In genomic region chr12:111991946-111992345, GRCh38 we compare ENCODE assay signal across 14 cellular contexts. TPM values are rescaled to one million over a fixed set of nuclear protein-coding genes. Genes with fewer than 3 reads are reported as not detected.
A peak's percentile ranks its signal among the peaks of the same experiment; 100 is the strongest.
DNase-seq lines count a peak whose midpoint lies in the region; ATAC-seq and TF ChIP-seq lines count a peak whose summit lies in the region.
"Had no signal": no experiment of that assay in that cellular context is flagged by ENCODE, and none has a peak within 500 bp of the region (broad histone marks: within the 10 kb centered on the region; RNA-seq: fewer than 3 reads in every experiment).

No MANE protein-coding gene starts in this region.

- TF ChIP-seq POLR2A in IMR-90 (IDR thresholded peaks at IDR 0.05; ENCODE audit: low read depth, low read length) (no peak), upper lobe of left lung (IDR thresholded peaks at IDR 0.05) (no peak)

- no CpG with 5 or more reads among the region's 4 CpGs for WGBS in IMR-90 (ENCODE audit: extremely low coverage in 2 of 2, insufficient read length in 1 of 2), 2 experiments
- WGBS in upper lobe of left lung, 2 donors, result 95 to 99% methylated on average over 4 of the region's 4 CpGs

- no peak overlapping the region for H4K8ac ChIP-seq in IMR-90 (ENCODE audit: low read depth in 2 of 2, low read length in 2 of 2)

- H3K9me1 ChIP-seq in IMR-90 (ENCODE audit: insufficient read depth, low read length), result no peaks in the 10 kb centered on the region

- H3K36me3 ChIP-seq in CD8-positive, alpha-beta memory T cell (ENCODE audit: insufficient read depth, low read length), result no peaks in the 10 kb centered on the region
- H3K36me3 ChIP-seq in IMR-90 (ENCODE audit: control insufficient read depth, insufficient read depth, low read length) (no peaks in the 10 kb centered on the region), upper lobe of left lung (peaks cover 0 to 5% (median 0%) of the 10 kb centered on the region in 4 donors)
- H3K36me3 ChIP-seq in naive thymus-derived CD4-positive, alpha-beta T cell (ENCODE audit: control insufficient read depth in 2 of 3, insufficient read depth in 3 of 3, low read length in 3 of 3), result peaks cover 0 to 5% (median 0%) of the 10 kb centered on the region in 3 experiments
- H3K36me3 ChIP-seq: neural progenitor cell had no signal

- H3K4ac ChIP-seq in IMR-90 (ENCODE audit: low read depth, low read length), result no peak overlapping the region

- H2AK5ac ChIP-seq in IMR-90 (ENCODE audit: low read depth, low read length), result no peak overlapping the region

- no TSS peak for BruUV-seq in IMR-90 (replicated peaks; lab: Mats Ljungman, UMichigan)

- H3K56ac ChIP-seq in IMR-90 (ENCODE audit: extremely low read depth, insufficient read depth, low read length), result no peak overlapping the region

- no peak overlapping the region for H2BK20ac ChIP-seq in IMR-90 (ENCODE audit: low read depth, low read length)

- in situ Hi-C loops in IMR-90 (cut with MboI; ENCODE audit: low sequenced_read_pairs), result no loop called here

- CTCF ChIA-PET in CD8-positive, alpha-beta memory T cell (lab: Charles Lee), result interaction anchor here (0.7 to 14.4 kb wide), 5 partner anchors 11 to 51 kb away, joined by 3 to 129 read pairs (median 4); partner anchors contain the start of genes ERP29 and TMEM116
- CTCF ChIA-PET in IMR-90 (lab: Yijun Ruan, JAX), result no interaction called here
- CTCF ChIA-PET in naive thymus-derived CD4-positive, alpha-beta T cell (lab: Charles Lee), result interaction anchor here (1.0 to 1.4 kb wide), 2 partner anchors 9 to 22 kb away, joined by 6 to 7 read pairs; no protein-coding TSS in a partner anchor

- no peaks in the 10 kb centered on the region for H3K79me1 ChIP-seq in IMR-90 (ENCODE audit: low read depth in 1 of 2, low read length in 2 of 2)

- ATAC-seq in IMR-90 (ENCODE audit: low read depth) (peak; percentile 29), upper lobe of left lung (ENCODE audit: low FRiP score in 2 of 2) (no peak)
- no peak for ATAC-seq in naive thymus-derived CD4-positive, alpha-beta T cell
- ATAC-seq: right cardiac atrium had no signal

- POLR2A ChIA-PET in CD8-positive, alpha-beta memory T cell (lab: Charles Lee), result interaction anchor here (1.4 kb wide), 1 partner anchor 20 kb away, joined by 7 read pairs; no protein-coding TSS in a partner anchor
- POLR2A ChIA-PET in IMR-90 (lab: Charles Lee; ENCODE audit: unreplicated experiment), result no interaction called here
- POLR2A ChIA-PET in naive thymus-derived CD4-positive, alpha-beta T cell (lab: Charles Lee), result interaction anchor here (0.8 to 14.9 kb wide), 5 partner anchors 12 to 138 kb away, joined by 3 to 285 read pairs (median 3); partner anchors contain the start of genes ERP29 and TMEM116

- H3K4me1 Mint-ChIP-seq in CD8-positive, alpha-beta memory T cell, result peaks cover 58 to 80% (median 79%) of the 10 kb centered on the region in 3 donors
- peaks cover 51% of the 10 kb centered on the region for H3K4me1 Mint-ChIP-seq in activated naive CD8-positive, alpha-beta T cell treated with anti-CD3 and anti-CD28 coated beads for 36 hours
- H3K4me1 Mint-ChIP-seq in naive thymus-derived CD4-positive, alpha-beta T cell, result peaks cover 40 to 77% (median 67%) of the 10 kb centered on the region in 7 donors
- H3K4me1 Mint-ChIP-seq: neural progenitor cell had no signal

- DNase-seq in CD8-positive, alpha-beta memory T cell, result no peak
- DNase-seq in IMR-90, result peak; percentile 69
- DNase-seq in activated naive CD8-positive, alpha-beta T cell treated with anti-CD3 and anti-CD28 coated beads for 36 hours, result no peak
- DNase-seq in naive thymus-derived CD4-positive, alpha-beta T cell, result peak in 1 of 9 donors; percentile 7
- no peak for DNase-seq in NCI-H146 (lab: John Stamatoyannopoulos, UW)
- no peak for DNase-seq in upper lobe of left lung
- DNase-seq in activated CD8-positive, alpha-beta memory T cell treated with anti-CD3 and anti-CD28 coated beads, Interleukin-2, amount 50 U/mL, for 48 hours, result no peak
- DNase-seq: COR-L47; KBM-7; NCI-H187; NCI-H526; right cardiac atrium; stimulated activated CD4-positive, alpha-beta T cell treated with anti-CD3 and anti-CD28 coated beads, Interleukin-4, amount 100 ng/mL, for 1 hour had no signal

- no peak overlapping the region for H3K4me2 ChIP-seq in IMR-90 (ENCODE audit: low read depth, low read length)
- H3K4me2 ChIP-seq: neural progenitor cell had no signal

- no peak overlapping the region for H3K27ac ChIP-seq in CD8-positive, alpha-beta memory T cell (ENCODE audit: low read depth, low read length)
- H3K27ac ChIP-seq in IMR-90 (ENCODE audit: insufficient read depth, low read length), result no peak overlapping the region
- peak overlapping the region; percentile 67 for H3K27ac ChIP-seq in naive thymus-derived CD4-positive, alpha-beta T cell (ENCODE audit: low read depth, low read length)
- H3K27ac ChIP-seq in upper lobe of left lung, result no peak overlapping the region
- H3K27ac ChIP-seq: neural progenitor cell had no signal

- no peak overlapping the region for H3K23ac ChIP-seq in IMR-90 (ENCODE audit: low read depth, low read length)

- no peak for TF ChIP-seq EP300 in upper lobe of left lung (IDR thresholded peaks at IDR 0.05)

- H3K18ac ChIP-seq in IMR-90 (ENCODE audit: low read depth, low read length), result no peak overlapping the region

- H2BK15ac ChIP-seq in IMR-90 (ENCODE audit: low read depth, low read length), result no peak overlapping the region

- H3K9me3 ChIP-seq in CD8-positive, alpha-beta memory T cell (ENCODE audit: low read length), result no peaks in the 10 kb centered on the region
- H3K9me3 ChIP-seq in IMR-90 (ENCODE audit: control insufficient read depth, insufficient read depth, low read length), result no peaks in the 10 kb centered on the region
- H3K9me3 ChIP-seq in naive thymus-derived CD4-positive, alpha-beta T cell (ENCODE audit: control insufficient read depth in 2 of 3, low read length in 3 of 3), result no peaks in the 10 kb centered on the region
- H3K9me3 ChIP-seq in upper lobe of left lung, result no peaks in the 10 kb centered on the region

- H3K9ac ChIP-seq in IMR-90 (ENCODE audit: low read depth, low read length), result no peak overlapping the region
- H3K9ac ChIP-seq: neural progenitor cell had no signal

- H4K20me1 ChIP-seq in IMR-90 (ENCODE audit: insufficient read depth, low read length), result no peaks in the 10 kb centered on the region

- no peak overlapping the region for H2AFZ ChIP-seq in IMR-90 (replicated peaks; ENCODE audit: low read length, poor library complexity)
- H2AFZ ChIP-seq: neural progenitor cell had no signal

- peaks cover 47% of the 10 kb centered on the region for H3K4me1 ChIP-seq in CD8-positive, alpha-beta memory T cell (ENCODE audit: insufficient read depth, low read length)
- H3K4me1 ChIP-seq in IMR-90 (ENCODE audit: control insufficient read depth, insufficient read depth, low read length) (no peaks in the 10 kb centered on the region), upper lobe of left lung (peaks cover 7 to 12% (median 9%) of the 10 kb centered on the region in 4 donors)
- H3K4me1 ChIP-seq in naive thymus-derived CD4-positive, alpha-beta T cell (ENCODE audit: control insufficient read depth in 2 of 2, insufficient read depth in 2 of 2, low read length in 2 of 2), result peaks cover 47 to 49% of the 10 kb centered on the region in 2 donors
- H3K4me1 ChIP-seq: neural progenitor cell had no signal

- no peak overlapping the region for H2BK120ac ChIP-seq in IMR-90 (ENCODE audit: low read depth, low read length)

- no peaks in the 10 kb centered on the region for H3K27me3 ChIP-seq in CD8-positive, alpha-beta memory T cell (ENCODE audit: insufficient read depth, low read length, poor library complexity, severe bottlenecking)
- no peaks in the 10 kb centered on the region for H3K27me3 ChIP-seq in IMR-90 (ENCODE audit: control insufficient read depth, insufficient read depth, low read length)
- no peaks in the 10 kb centered on the region for H3K27me3 ChIP-seq in naive thymus-derived CD4-positive, alpha-beta T cell (ENCODE audit: control insufficient read depth in 2 of 2, insufficient read depth in 2 of 2, low read length in 2 of 2)
- H3K27me3 ChIP-seq in upper lobe of left lung, result no peaks in the 10 kb centered on the region
- H3K27me3 ChIP-seq: neural progenitor cell had no signal

- H3K27me3 Mint-ChIP-seq in CD8-positive, alpha-beta memory T cell, result peaks cover 0 to 1% of the 10 kb centered on the region in 2 donors
- no peaks in the 10 kb centered on the region for H3K27me3 Mint-ChIP-seq in activated naive CD8-positive, alpha-beta T cell treated with anti-CD3 and anti-CD28 coated beads for 36 hours
- no peaks in the 10 kb centered on the region for H3K27me3 Mint-ChIP-seq in naive thymus-derived CD4-positive, alpha-beta T cell

- H3K4me3 ChIP-seq in CD8-positive, alpha-beta memory T cell (ENCODE audit: low read length), result peak overlapping the region; percentile 29
- no peak overlapping the region for H3K4me3 ChIP-seq in IMR-90 (ENCODE audit: insufficient read depth, low read depth, low read length)
- no peak overlapping the region for H3K4me3 ChIP-seq in naive thymus-derived CD4-positive, alpha-beta T cell (ENCODE audit: low read length)
- no peak overlapping the region for H3K4me3 ChIP-seq in upper lobe of left lung
- H3K4me3 ChIP-seq: neural progenitor cell had no signal

- H4K91ac ChIP-seq in IMR-90 (ENCODE audit: insufficient read depth, low read depth, low read length), result no peak overlapping the region

- H3K4me3 Mint-ChIP-seq in CD8-positive, alpha-beta memory T cell, result peak overlapping the region; percentile 35 to 96 (median 88)
- peak overlapping the region; percentile 26 for H3K4me3 Mint-ChIP-seq in activated naive CD8-positive, alpha-beta T cell treated with anti-CD3 and anti-CD28 coated beads for 36 hours
- peak overlapping the region; percentile 30 to 99 (median 56) for H3K4me3 Mint-ChIP-seq in naive thymus-derived CD4-positive, alpha-beta T cell
- H3K4me3 Mint-ChIP-seq: neural progenitor cell had no signal

- no peak for TF ChIP-seq RAD21 in IMR-90 (IDR thresholded peaks at IDR 0.05; ENCODE audit: low read length)

- intact Hi-C loops in IMR-90 (cut with micrococcal nuclease), result no loop called here
- intact Hi-C loops in naive thymus-derived CD4-positive, alpha-beta T cell (cut with micrococcal nuclease), result loop anchor here in 1 of 2 donors (5.0 kb wide), 1 partner anchor 135 kb away; the partner anchor contains the start of gene TRAFD1

- peak overlapping the region; percentile 68 to 98 (median 92) for H3K27ac Mint-ChIP-seq in CD8-positive, alpha-beta memory T cell
- peak overlapping the region; percentile 76 for H3K27ac Mint-ChIP-seq in activated naive CD8-positive, alpha-beta T cell treated with anti-CD3 and anti-CD28 coated beads for 36 hours
- peak overlapping the region; percentile 80 to 97 (median 91) for H3K27ac Mint-ChIP-seq in naive thymus-derived CD4-positive, alpha-beta T cell
- H3K27ac Mint-ChIP-seq: neural progenitor cell had no signal

- H3K36me3 Mint-ChIP-seq in CD8-positive, alpha-beta memory T cell, result peaks cover 3 to 28% (median 12%) of the 10 kb centered on the region in 3 donors
- H3K36me3 Mint-ChIP-seq in activated naive CD8-positive, alpha-beta T cell treated with anti-CD3 and anti-CD28 coated beads for 36 hours, result peaks cover 6% of the 10 kb centered on the region
- peaks cover 0 to 36% (median 15%) of the 10 kb centered on the region in 5 donors for H3K36me3 Mint-ChIP-seq in naive thymus-derived CD4-positive, alpha-beta T cell

- no peaks in the 10 kb centered on the region for H3K9me3 Mint-ChIP-seq in CD8-positive, alpha-beta memory T cell
- H3K9me3 Mint-ChIP-seq in activated naive CD8-positive, alpha-beta T cell treated with anti-CD3 and anti-CD28 coated beads for 36 hours, result no peaks in the 10 kb centered on the region
- no peaks in the 10 kb centered on the region for H3K9me3 Mint-ChIP-seq in naive thymus-derived CD4-positive, alpha-beta T cell
- H3K9me3 Mint-ChIP-seq: neural progenitor cell had no signal

- H2BK5ac ChIP-seq in IMR-90 (ENCODE audit: low read depth, low read length, poor library complexity, severe bottlenecking), result no peak overlapping the region

- no peak for TF ChIP-seq CTCF in IMR-90 (conservative IDR thresholded peaks at IDR 0.05; ENCODE audit: low read depth, low read length)
- no peak for TF ChIP-seq CTCF in upper lobe of left lung (IDR thresholded peaks at IDR 0.05)

- no peak overlapping the region for H3K14ac ChIP-seq in IMR-90 (replicated peaks; ENCODE audit: low read depth, low read length)

- no peak overlapping the region for H2AK9ac ChIP-seq in IMR-90 (replicated peaks; ENCODE audit: low read depth, low read length, poor library complexity)

- no peak overlapping the region for H4K5ac ChIP-seq in IMR-90 (ENCODE audit: low read depth, low read length)

- dilution Hi-C loops in IMR-90 (cut with HindIII; ENCODE audit: low sequenced_read_pairs, unreplicated experiment), result no loop called here

RNA-seq across cellular contexts. Expression of gene TMEM116, which starts 21.0 kb away (rescaled TPM):
- total RNA-seq in CD8-positive, alpha-beta memory T cell, result 10 to 100 TPM; 13.1 to 13.7 TPM
- 28.4 TPM for polyA plus RNA-seq in CD8-positive, alpha-beta memory T cell
- total RNA-seq in IMR-90 (2012; rRNA removed) (4.7 and 8.4 TPM in 2 replicates), upper lobe of left lung (10 to 100 TPM; 14.8 to 41.9 (median 21.2) TPM)
- 4.6 and 5.5 TPM in 2 replicates for polyA plus RNA-seq in IMR-90 (2012; rRNA removed)
- polyA plus RNA-seq in IMR-90 (2012; cell fraction: cytosol; rRNA removed), result 3.4 and 3.8 TPM in 2 replicates
- 2.9 and 8.4 TPM in 2 replicates for polyA plus RNA-seq in IMR-90 (2012; cell fraction: nucleus; rRNA removed; ENCODE audit: low replicate concordance)
- total RNA-seq in activated naive CD8-positive, alpha-beta T cell treated with anti-CD3 and anti-CD28 coated beads for 36 hours, result 10 to 100 TPM; 10.1 to 10.5 TPM
- total RNA-seq in naive thymus-derived CD4-positive, alpha-beta T cell, result 10 to 100 TPM; 12.6 to 29.3 (median 23.0) TPM
- polyA plus RNA-seq in naive thymus-derived CD4-positive, alpha-beta T cell, result 10 to 100 TPM in 1 of 2 donors, 1 to 10 TPM in 1; 8.7 to 13.3 TPM

RNA-seq across cellular contexts. Expression of gene ERP29, which starts 21.3 kb away (rescaled TPM):
- 10 to 100 TPM; 87.4 to 88.0 TPM for total RNA-seq in CD8-positive, alpha-beta memory T cell
- polyA plus RNA-seq in CD8-positive, alpha-beta memory T cell, result 188 TPM
- 30.3 and 36.1 TPM in 2 replicates for total RNA-seq in IMR-90 (2012; rRNA removed)
- 82.2 and 98.8 TPM in 2 replicates for polyA plus RNA-seq in IMR-90 (2012; rRNA removed)
- 45.7 and 75.1 TPM in 2 replicates for polyA plus RNA-seq in IMR-90 (2012; cell fraction: cytosol; rRNA removed)
- 21.4 and 48.6 TPM in 2 replicates for polyA plus RNA-seq in IMR-90 (2012; cell fraction: nucleus; rRNA removed; ENCODE audit: low replicate concordance)
- 10 to 100 TPM; 79.9 to 85.6 TPM for total RNA-seq in activated naive CD8-positive, alpha-beta T cell treated with anti-CD3 and anti-CD28 coated beads for 36 hours
- total RNA-seq in naive thymus-derived CD4-positive, alpha-beta T cell, result 100 to 1,000 TPM; 115 to 184 (median 127) TPM
- 100 to 1,000 TPM; 219 to 253 TPM for polyA plus RNA-seq in naive thymus-derived CD4-positive, alpha-beta T cell
- 100 to 1,000 TPM in 2 of 6 donors, 10 to 100 TPM in 4; 32.5 to 149 (median 72.2) TPM for total RNA-seq in upper lobe of left lung

Comparison
In these comparisons a context has a peak if more than half of its experiments do, and no peak if none do; other contexts are left out.
1. H3K4me3 Mint-ChIP-seq: peak in every context shown above with its lines; median percentile 88 in CD8-positive, alpha-beta memory T cell; 56 in naive thymus-derived CD4-positive, alpha-beta T cell; 26 in activated naive CD8-positive, alpha-beta T cell treated with anti-CD3 and anti-CD28 coated beads for 36 hours.